Comparison of ENCODE assay signal across 5 cellular contexts in the genomic region with DNA sequence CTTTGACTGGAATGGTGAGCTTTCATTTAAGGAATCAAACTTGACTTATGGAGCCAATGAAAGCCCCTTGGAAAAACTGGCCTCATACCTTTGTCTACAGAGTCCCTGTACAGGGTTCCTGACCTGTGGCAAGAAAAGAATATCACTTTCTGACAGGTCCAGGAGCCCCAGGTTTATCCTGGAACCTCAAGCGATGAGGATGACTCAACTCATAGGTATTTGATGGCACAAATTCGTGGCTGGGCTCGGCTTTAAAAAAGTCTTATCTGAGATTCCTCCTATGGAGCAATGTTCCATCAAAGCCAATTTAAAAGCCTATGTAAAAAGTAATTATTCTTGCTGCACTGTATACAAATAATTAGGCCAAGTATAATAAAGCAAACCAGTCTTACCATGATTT. TPM values are rescaled to one million over a fixed set of nuclear protein-coding genes. Genes with fewer than 3 reads are reported as not detected.
"Had no signal": no experiment of that assay in that cellular context is flagged by ENCODE, and none has a peak within 500 bp of the region (broad histone marks: within the 10 kb centered on the region; RNA-seq: fewer than 3 reads in every experiment).

No MANE protein-coding gene starts in this region.

RNA-seq across cellular contexts. Expression of a gene that starts 14.8 kb away (rescaled TPM):
- total RNA-seq: activated naive CD4-positive, alpha-beta T cell treated with anti-CD3 and anti-CD28 coated beads for 36 hours; cardiac septum; LHCN-M2; Right ventricle myocardium inferior had no signal

RNA-seq across cellular contexts. Expression of a gene that starts 17.6 kb away (rescaled TPM):
- total RNA-seq: activated CD8-positive, alpha-beta memory T cell treated with anti-CD3 and anti-CD28 coated beads for 36 hours; activated naive CD4-positive, alpha-beta T cell treated with anti-CD3 and anti-CD28 coated beads for 36 hours; cardiac septum; LHCN-M2 had no signal
